ENCODE assay signal across 19 cellular contexts in the genomic region with DNA sequence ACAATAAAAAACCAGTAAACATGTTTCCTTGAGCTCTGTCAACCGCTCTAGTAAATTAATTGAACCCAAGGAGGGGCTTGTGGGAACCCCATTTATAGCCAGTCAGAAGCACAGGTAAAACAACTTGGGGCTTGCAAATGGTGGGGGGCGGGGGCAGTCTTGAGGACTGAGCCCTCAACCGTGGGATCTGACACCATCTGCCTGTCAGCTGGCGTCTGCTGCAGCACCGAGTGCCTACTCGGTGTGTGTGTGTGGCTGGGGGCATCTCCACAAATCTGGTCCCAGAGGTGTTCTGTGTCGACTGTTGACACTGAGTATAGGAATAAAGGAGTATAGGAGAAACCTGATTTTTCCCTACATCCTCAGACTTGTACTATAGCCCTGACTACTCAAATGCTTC. TPM values are rescaled to one million over a fixed set of nuclear protein-coding genes. Genes with fewer than 3 reads are reported as not detected.
DNase-seq lines count a peak whose midpoint lies in the region; ATAC-seq, FAIRE-seq and TF ChIP-seq lines count a peak whose summit lies in the region.
"Had no signal": no experiment of that assay in that cellular context is flagged by ENCODE, and none has a peak within 500 bp of the region (broad histone marks: within the 10 kb centered on the region; RNA-seq: fewer than 3 reads in every experiment).

No MANE protein-coding gene starts in this region.

- no peak for ATAC-seq in GM21717 (IDR thresholded peaks at IDR 0.05; ENCODE audit: unreplicated experiment)
- ATAC-seq: CD8-positive, alpha-beta T cell had no signal

- FAIRE-seq in astrocyte (lab: Jason Lieb, UNC) = no peak

- H3K4me3 ChIP-seq in BLaER1 treated with 17β-estradiol and CSF1 and Interleukin-3, amounts not matched to agents 10 nM and 100 nM = no peak overlapping the region
- no peak overlapping the region for H3K4me3 ChIP-seq in Karpas-422 (ENCODE audit: low read length)
- no peak overlapping the region for H3K4me3 ChIP-seq in astrocyte (ENCODE audit: insufficient read depth, low read depth, low read length)
- no peak overlapping the region for H3K4me3 ChIP-seq in SJCRH30
- H3K4me3 ChIP-seq: Peyer's patch had no signal

- H3K79me2 ChIP-seq in Karpas-422 (ENCODE audit: low read length) = peaks cover 99% of the 10 kb centered on the region
- H3K79me2 ChIP-seq in astrocyte (ENCODE audit: insufficient read depth, low read length) = peaks cover 100% of the 10 kb centered on the region

- POLR2A ChIA-PET in MCF 10A (lab: Yijun Ruan, JAX) = interaction anchor here (0.5 to 1.6 kb wide), 3 partner anchors 8 to 89 kb away, joined by 3 to 5 read pairs (median 4); no protein-coding TSS in a partner anchor

- no peaks in the 10 kb centered on the region for H3K9me3 ChIP-seq in BLaER1 treated with 17β-estradiol and CSF1 and Interleukin-3, amounts not matched to agents 10 nM and 100 nM (replicated peaks in 1 of 11)
- H3K9me3 ChIP-seq in Karpas-422 (ENCODE audit: low read length) = no peaks in the 10 kb centered on the region
- H3K9me3 ChIP-seq in astrocyte (ENCODE audit: insufficient read depth, low read depth, low read length) = no peaks in the 10 kb centered on the region
- H3K9me3 ChIP-seq in SJCRH30 (replicated peaks) = no peaks in the 10 kb centered on the region
- H3K9me3 ChIP-seq: Peyer's patch had no signal

- H2AFZ ChIP-seq in Karpas-422 (ENCODE audit: low read length) (no peak overlapping the region), astrocyte (ENCODE audit: low read depth, low read length) (no peak overlapping the region)

- H3K9me3 Mint-ChIP-seq in astrocyte (ENCODE audit: unreplicated experiment) (no peaks in the 10 kb centered on the region), progenitor cell of endocrine pancreas (ENCODE audit: low read depth) (no peaks in the 10 kb centered on the region), MCF 10A (ENCODE audit: unreplicated experiment) (no peaks in the 10 kb centered on the region)
- H3K9me3 Mint-ChIP-seq: CD8-positive, alpha-beta T cell had no signal

- H3K27ac Mint-ChIP-seq in astrocyte (ENCODE audit: unreplicated experiment) = peak overlapping the region; percentile 18
- H3K27ac Mint-ChIP-seq in progenitor cell of endocrine pancreas = peak overlapping the region; percentile 10
- no peak overlapping the region for H3K27ac Mint-ChIP-seq in MCF 10A (ENCODE audit: low read depth, unreplicated experiment)

- H3K27me3 ChIP-seq in BLaER1 treated with 17β-estradiol and CSF1 and Interleukin-3, amounts not matched to agents 10 nM and 100 nM = no peaks in the 10 kb centered on the region
- no peaks in the 10 kb centered on the region for H3K27me3 ChIP-seq in Karpas-422 (ENCODE audit: low read length)
- H3K27me3 ChIP-seq in astrocyte (ENCODE audit: insufficient read depth, low read length) = no peaks in the 10 kb centered on the region
- no peaks in the 10 kb centered on the region for H3K27me3 ChIP-seq in SJCRH30
- H3K27me3 ChIP-seq: Peyer's patch had no signal

- H3K4me3 Mint-ChIP-seq in astrocyte (ENCODE audit: unreplicated experiment) (no peak overlapping the region), progenitor cell of endocrine pancreas (ENCODE audit: low read depth) (no peak overlapping the region), MCF 10A (ENCODE audit: unreplicated experiment) (no peak overlapping the region)
- H3K4me3 Mint-ChIP-seq: CD8-positive, alpha-beta T cell had no signal

- peaks cover 97 to 100% (median 100%) of the 10 kb centered on the region in 11 experiments for H4K20me1 ChIP-seq in BLaER1 treated with 17β-estradiol and CSF1 and Interleukin-3, amounts not matched to agents 10 nM and 100 nM
- peaks cover 39% of the 10 kb centered on the region for H4K20me1 ChIP-seq in Karpas-422 (ENCODE audit: insufficient read depth, low read depth, low read length)
- H4K20me1 ChIP-seq in astrocyte (ENCODE audit: insufficient read depth, low read length) = peaks cover 100% of the 10 kb centered on the region

- no peaks in the 10 kb centered on the region for H3K9me2 ChIP-seq in Karpas-422 (replicated peaks; ENCODE audit: insufficient read depth, low read length)

- H3K36me3 Mint-ChIP-seq in astrocyte (ENCODE audit: low read depth, unreplicated experiment) (no peaks in the 10 kb centered on the region), progenitor cell of endocrine pancreas (ENCODE audit: insufficient read depth) (peaks cover 1% of the 10 kb centered on the region), MCF 10A (ENCODE audit: insufficient read depth, unreplicated experiment) (peaks cover 16% of the 10 kb centered on the region)

- H3K4me2 ChIP-seq in BLaER1 treated with 17β-estradiol and CSF1 and Interleukin-3, amounts not matched to agents 10 nM and 100 nM = peak overlapping the region; percentile 62 to 90 (median 80); a peak in 19 of 22 replicates
- H3K4me2 ChIP-seq in Karpas-422 (ENCODE audit: low read depth, low read length, poor library complexity, severe bottlenecking) = peak overlapping the region; percentile 87
- no peak overlapping the region for H3K4me2 ChIP-seq in astrocyte (ENCODE audit: low read length)

- TF ChIP-seq CTCF in astrocyte (IDR thresholded peaks at IDR 0.05; ENCODE audit: insufficient read depth, low read depth, low read length) (no peak), progenitor cell of endocrine pancreas (IDR thresholded peaks at IDR 0.05; ENCODE audit: unreplicated experiment) (no peak), MCF 10A (IDR thresholded peaks at IDR 0.05; ENCODE audit: unreplicated experiment) (no peak)

- peaks cover 0 to 34% (median 22%) of the 10 kb centered on the region in 11 experiments; a peak in 14 of 22 replicates for H3K36me3 ChIP-seq in BLaER1 treated with 17β-estradiol and CSF1 and Interleukin-3, amounts not matched to agents 10 nM and 100 nM
- H3K36me3 ChIP-seq in Karpas-422 (ENCODE audit: insufficient read depth, low read length) = no peaks in the 10 kb centered on the region
- no peaks in the 10 kb centered on the region for H3K36me3 ChIP-seq in astrocyte (ENCODE audit: insufficient read depth, low read length)
- H3K36me3 ChIP-seq in SJCRH30 = no peaks in the 10 kb centered on the region; the same call in 1 of the 2 replicates

- BruUV-seq in MCF 10A (replicated peaks; lab: Mats Ljungman, UMichigan) = no TSS peak

- no peak for DNase-seq in Karpas-422
- DNase-seq in astrocyte (ENCODE audit: low read depth) = no peak
- DNase-seq in progenitor cell of endocrine pancreas (ENCODE audit: low spot score, unreplicated experiment) = no peak
- DNase-seq in SJCRH30 = no peak
- no peak for DNase-seq in MCF 10A (ENCODE audit: unreplicated experiment)
- DNase-seq: CD8-positive, alpha-beta T cell; DMS153; EL; H7; IMR-90; MV-4-11; NCI-H1436; NCI-H2081; NCI-H226; NCI-H69; Peyer's patch; SHP77 had no signal

- H3K27me3 Mint-ChIP-seq in astrocyte (ENCODE audit: low read depth, unreplicated experiment) (no peaks in the 10 kb centered on the region), progenitor cell of endocrine pancreas (no peaks in the 10 kb centered on the region), MCF 10A (ENCODE audit: insufficient read depth, unreplicated experiment) (no peaks in the 10 kb centered on the region)

- H3K27ac ChIP-seq in BLaER1 treated with 17β-estradiol and CSF1 and Interleukin-3, amounts not matched to agents 10 nM and 100 nM = peak overlapping the region in 9 of 11 experiments; percentile 9 to 79 (median 67); a peak in 10 of 22 replicates
- H3K27ac ChIP-seq in Karpas-422 (ENCODE audit: low read length) = peak overlapping the region; percentile 84
- H3K27ac ChIP-seq in astrocyte (ENCODE audit: low read depth, low read length) = no peak overlapping the region
- no peak overlapping the region for H3K27ac ChIP-seq in SJCRH30
- H3K27ac ChIP-seq: Peyer's patch had no signal

- CTCF ChIA-PET in MCF 10A (lab: Yijun Ruan, JAX) = interaction anchor here (0.6 kb wide), 1 partner anchor 9 kb away, joined by 4 read pairs; no protein-coding TSS in a partner anchor

- no peak overlapping the region for H3K9ac ChIP-seq in BLaER1 treated with 17β-estradiol and CSF1 and Interleukin-3, amounts not matched to agents 10 nM and 100 nM
- 0 out of 2 replicates have a peak overlapping the region, but pooled peaks have one; percentile 32 for H3K9ac ChIP-seq in Karpas-422 (ENCODE audit: low read length)
- no peak overlapping the region for H3K9ac ChIP-seq in astrocyte (ENCODE audit: low read length)

- peaks cover 96 to 100% (median 100%) of the 10 kb centered on the region in 10 experiments for H3K4me1 ChIP-seq in BLaER1 treated with 17β-estradiol and CSF1 and Interleukin-3, amounts not matched to agents 10 nM and 100 nM
- peaks cover 72% of the 10 kb centered on the region for H3K4me1 ChIP-seq in Karpas-422 (ENCODE audit: low read length)
- peaks cover 16% of the 10 kb centered on the region for H3K4me1 ChIP-seq in astrocyte (ENCODE audit: insufficient read depth, low read length)
- peaks cover 14% of the 10 kb centered on the region for H3K4me1 ChIP-seq in SJCRH30

- intact Hi-C loops in MCF 10A (cut with micrococcal nuclease) = no loop called here

- H3K4me1 Mint-ChIP-seq in astrocyte (ENCODE audit: low read depth, unreplicated experiment) = peaks cover 42% of the 10 kb centered on the region
- H3K4me1 Mint-ChIP-seq in progenitor cell of endocrine pancreas (ENCODE audit: low read depth) = peaks cover 33% of the 10 kb centered on the region
- H3K4me1 Mint-ChIP-seq in MCF 10A (ENCODE audit: insufficient read depth, unreplicated experiment) = peaks cover 43% of the 10 kb centered on the region

RNA-seq across cellular contexts. Expression of a gene that starts 20.6 kb away (rescaled TPM):
- 26.4 and 32.9 TPM in 2 replicates for total RNA-seq in Karpas-422 (2014; rRNA removed; shearing (Covaris generic); ENCODE audit: low replicate concordance)
- total RNA-seq in astrocyte (42.6 and 53.0 TPM in 2 replicates), progenitor cell of endocrine pancreas (144 and 146 TPM in 2 replicates), MCF 10A (2022) (73.7 and 74.0 TPM in 2 replicates)
- 18.8 and 23.3 TPM in 2 replicates for total RNA-seq in SJCRH30 (2014; rRNA removed; shearing (Covaris generic))

Comparison
In these comparisons a context has a peak if more than half of its experiments do, and no peak if none do; other contexts are left out.
1. H3K27ac ChIP-seq: peak in BLaER1 treated with 17β-estradiol and CSF1 and Interleukin-3, amounts not matched to agents 10 nM and 100 nM (9 of 11) and Karpas-422 (single experiment); none in astrocyte (single experiment) and SJCRH30 (single experiment).